ENCODE assay signal across 8 cellular contexts in the genomic region with DNA sequence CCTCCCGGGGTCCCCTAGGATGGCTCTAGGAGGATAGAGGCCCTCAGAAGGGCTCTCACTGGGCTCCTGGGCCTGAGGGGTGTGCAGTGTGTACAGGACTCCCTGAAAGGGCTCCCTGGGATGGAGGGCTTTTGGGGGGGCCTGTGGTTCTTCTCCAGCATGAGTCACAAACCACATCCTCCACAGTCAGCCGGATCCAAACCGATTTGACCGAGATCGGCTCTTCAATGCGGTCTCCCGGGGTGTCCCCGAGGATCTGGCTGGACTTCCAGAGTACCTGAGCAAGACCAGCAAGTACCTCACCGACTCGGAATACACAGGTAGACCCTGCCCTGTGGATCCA. TPM values are rescaled to one million over a fixed set of nuclear protein-coding genes. Genes with fewer than 3 reads are reported as not detected.
DNase-seq lines count a peak whose midpoint lies in the region; ATAC-seq and TF ChIP-seq lines count a peak whose summit lies in the region.

No MANE protein-coding gene starts in this region.

- 74 to 84% (median 82%) methylated on average over 8 to 10 of the region's 10 CpGs; no CpG with 5 or more reads in 1 of the 4 donors for WGBS in adrenal gland, 4 donors

- TF ChIP-seq POLR2A in NB4 (IDR thresholded peaks at IDR 0.05; ENCODE audit: extremely low read depth, insufficient read length) = no peak
- TF ChIP-seq POLR2A in adrenal gland (IDR thresholded peaks at IDR 0.05) = no peak

- no peaks in the 10 kb centered on the region for H3K27me3 ChIP-seq in adrenal gland
- H3K27me3 ChIP-seq in GM23338 (ENCODE audit: insufficient read depth) = no peaks in the 10 kb centered on the region

- peaks cover 4% of the 10 kb centered on the region for H3K36me3 Mint-ChIP-seq in natural killer cell treated with Interleukin-12 subunit alpha and Interleukin-12 subunit beta and Interleukin-15 and Interleukin-18, amount 100 ng/mL, for 72 hours
- H3K36me3 Mint-ChIP-seq in GM23338 (ENCODE audit: low read depth) = no peaks in the 10 kb centered on the region

- no peak overlapping the region for H3K4me2 ChIP-seq in GM23338

- peaks cover 37 to 41% of the 10 kb centered on the region in 2 donors for H3K4me1 Mint-ChIP-seq in natural killer cell treated with Interleukin-12 subunit alpha and Interleukin-12 subunit beta and Interleukin-15 and Interleukin-18, amount 100 ng/mL, for 72 hours (ENCODE audit: low read depth in 2 of 2)
- H3K4me1 Mint-ChIP-seq in GM23338 = peaks cover 18% of the 10 kb centered on the region; the same call in 2 of the 3 replicates

- no peaks in the 10 kb centered on the region for H3K79me2 ChIP-seq in GM23338 (replicated peaks; ENCODE audit: insufficient read depth)

- peak overlapping the region in 4 of 5 donors; percentile 72 to 88 (median 80) for H3K27ac ChIP-seq in adrenal gland
- H3K27ac ChIP-seq in GM23338 (ENCODE audit: low read depth) = no peak overlapping the region

- DNase-seq in Daoy (ENCODE audit: low read depth) (peak; percentile 93), NB4 (ENCODE audit: low read depth) (peak; percentile 93), adrenal gland (no peak), NCI-H1436 treated with DMSO at 0.1 percent for 48 hours (lab: John Stamatoyannopoulos, UW) (no peak), DMS 273 (lab: John Stamatoyannopoulos, UW; ENCODE audit: unreplicated experiment) (no peak), SHP77 treated with DMSO at 0.1 percent for 48 hours (lab: John Stamatoyannopoulos, UW) (no peak), GM23338 (ENCODE audit: low spot score) (no peak)
- peak; percentile 71 for DNase-seq in natural killer cell treated with Interleukin-12 subunit alpha and Interleukin-12 subunit beta and Interleukin-15 and Interleukin-18, amount 100 ng/mL, for 72 hours (ENCODE audit: low spot score)

- H3F3A ChIP-seq in GM23338 (replicated peaks; ENCODE audit: low read depth) = no peaks in the 10 kb centered on the region

- H2AFZ ChIP-seq in GM23338 = no peak overlapping the region

- no peaks in the 10 kb centered on the region for H3K27me3 Mint-ChIP-seq in natural killer cell treated with Interleukin-12 subunit alpha and Interleukin-12 subunit beta and Interleukin-15 and Interleukin-18, amount 100 ng/mL, for 72 hours
- H3K27me3 Mint-ChIP-seq in GM23338 (ENCODE audit: insufficient read depth, low read depth, poor library complexity) = peaks cover 4% of the 10 kb centered on the region

- no peak for TF ChIP-seq CTCF in NB4 (IDR thresholded peaks at IDR 0.05; ENCODE audit: low read depth, low read length)
- no peak for TF ChIP-seq CTCF in adrenal gland (IDR thresholded peaks at IDR 0.05)
- TF ChIP-seq CTCF in GM23338 (conservative IDR thresholded peaks at IDR 0.05; ENCODE audit: low read depth in 2 of 2) = no peak

- ATAC-seq in natural killer cell treated with Interleukin-12 subunit alpha and Interleukin-12 subunit beta and Interleukin-15 and Interleukin-18, amount 100 ng/mL, for 72 hours = peak; percentile 52 to 53
- no peak for ATAC-seq in GM23338

- peak overlapping the region; percentile 8 for H3K4me3 ChIP-seq in NB4 (ENCODE audit: low read depth, low read length)
- no peak overlapping the region for H3K4me3 ChIP-seq in adrenal gland
- H3K4me3 ChIP-seq in GM23338 = no peak overlapping the region

- H4K20me1 ChIP-seq in GM23338 (replicated peaks; ENCODE audit: insufficient read depth) = no peaks in the 10 kb centered on the region

- peak overlapping the region; percentile 99 for H3K4me3 Mint-ChIP-seq in natural killer cell treated with Interleukin-12 subunit alpha and Interleukin-12 subunit beta and Interleukin-15 and Interleukin-18, amount 100 ng/mL, for 72 hours
- H3K4me3 Mint-ChIP-seq in GM23338 = no peak overlapping the region

- peak overlapping the region; percentile 99 to 100 for H3K27ac Mint-ChIP-seq in natural killer cell treated with Interleukin-12 subunit alpha and Interleukin-12 subunit beta and Interleukin-15 and Interleukin-18, amount 100 ng/mL, for 72 hours
- H3K27ac Mint-ChIP-seq in GM23338 = no peak overlapping the region

- peaks cover 0 to 27% of the 10 kb centered on the region in 2 donors for H3K36me3 ChIP-seq in adrenal gland (replicated peaks in 1 of 2)
- no peaks in the 10 kb centered on the region for H3K36me3 ChIP-seq in GM23338 (ENCODE audit: insufficient read depth)

- H3K9me2 ChIP-seq in GM23338 (ENCODE audit: insufficient read depth) = no peaks in the 10 kb centered on the region

- no peaks in the 10 kb centered on the region for H3K9me3 ChIP-seq in adrenal gland (replicated peaks in 1 of 3)

- no peaks in the 10 kb centered on the region for H3K9me3 Mint-ChIP-seq in natural killer cell treated with Interleukin-12 subunit alpha and Interleukin-12 subunit beta and Interleukin-15 and Interleukin-18, amount 100 ng/mL, for 72 hours
- H3K9me3 Mint-ChIP-seq in GM23338 = no peaks in the 10 kb centered on the region

- H3K4me1 ChIP-seq in adrenal gland (replicated peaks in 1 of 2) (peaks cover 15 to 24% of the 10 kb centered on the region in 2 donors), GM23338 (ENCODE audit: insufficient read depth) (peaks cover 5% of the 10 kb centered on the region; the same call in 1 of the 2 replicates)

- intact Hi-C loops in adrenal gland (cut with DNase I) = no loop called here

TF ChIP-seq in GM23338, 12 proteins besides CTCF, POLR2A, EP300 and RAD21 (continues in another document):
- TF ChIP-seq POLR2AphosphoS5 (IDR thresholded peaks at IDR 0.05; ENCODE audit: low read depth) = no peak
- TF ChIP-seq, protein P1, sequence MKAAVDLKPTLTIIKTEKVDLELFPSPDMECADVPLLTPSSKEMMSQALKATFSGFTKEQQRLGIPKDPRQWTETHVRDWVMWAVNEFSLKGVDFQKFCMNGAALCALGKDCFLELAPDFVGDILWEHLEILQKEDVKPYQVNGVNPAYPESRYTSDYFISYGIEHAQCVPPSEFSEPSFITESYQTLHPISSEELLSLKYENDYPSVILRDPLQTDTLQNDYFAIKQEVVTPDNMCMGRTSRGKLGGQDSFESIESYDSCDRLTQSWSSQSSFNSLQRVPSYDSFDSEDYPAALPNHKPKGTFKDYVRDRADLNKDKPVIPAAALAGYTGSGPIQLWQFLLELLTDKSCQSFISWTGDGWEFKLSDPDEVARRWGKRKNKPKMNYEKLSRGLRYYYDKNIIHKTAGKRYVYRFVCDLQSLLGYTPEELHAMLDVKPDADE (IDR thresholded peaks at IDR 0.05) = no peak
- TF ChIP-seq ZNF331 (CRISPR knock-in tag; IDR thresholded peaks at IDR 0.05; ENCODE audit: low read depth) = no peak
- TF ChIP-seq JUNB (IDR thresholded peaks at IDR 0.05; ENCODE audit: unreplicated experiment) = no peak
- TF ChIP-seq NANOG (IDR thresholded peaks at IDR 0.05; ENCODE audit: borderline replicate concordance) = no peak
- TF ChIP-seq EZH2 (IDR thresholded peaks at IDR 0.05; ENCODE audit: low read depth, unreplicated experiment) = no peak

RNA-seq across cellular contexts. Expression of gene TRPV2, which starts 4.5 kb away (rescaled TPM):
- total RNA-seq in Daoy (2014; rRNA removed; shearing (Covaris generic)) = 0.06 and 2.3 TPM in 2 replicates
- 100 to 1,000 TPM in 1 of 8 donors, 10 to 100 TPM in 7; 34.1 to 110 (median 47.3) TPM for total RNA-seq in adrenal gland
- polyA plus RNA-seq in adrenal gland = 10 to 100 TPM; 23.3 to 67.3 (median 61.7) TPM
- 100 to 1,000 TPM in 1 of 2 donors, 10 to 100 TPM in 1; 83.8 to 125 TPM for total RNA-seq in natural killer cell treated with Interleukin-12 subunit alpha and Interleukin-12 subunit beta and Interleukin-15 and Interleukin-18, amount 100 ng/mL, for 72 hours
- total RNA-seq in GM23338 (2014; rRNA removed; shearing (Covaris generic)) = 1.6 and 3.2 TPM in 2 replicates
- 1.7 and 3.7 TPM in 2 replicates for polyA plus RNA-seq in GM23338 (2016; fragmentation: Nextera tagmentation; extraction: Ambion mirVana)

RNA-seq across cellular contexts. Expression of gene UBB, which starts 39.0 kb away (rescaled TPM):
- total RNA-seq in Daoy (2014; rRNA removed; shearing (Covaris generic)) = 1,877 and 2,346 TPM in 2 replicates
- 1,000 to 10,000 TPM; 1,297 to 2,928 (median 2,139) TPM for total RNA-seq in adrenal gland
- 1,000 to 10,000 TPM in 2 of 3 donors, 100 to 1,000 TPM in 1; 588 to 2,867 (median 1,416) TPM for polyA plus RNA-seq in adrenal gland
- total RNA-seq in natural killer cell treated with Interleukin-12 subunit alpha and Interleukin-12 subunit beta and Interleukin-15 and Interleukin-18, amount 100 ng/mL, for 72 hours = 1,000 to 10,000 TPM; 1,085 to 1,889 TPM
- 812 and 871 TPM in 2 replicates for total RNA-seq in GM23338 (2014; rRNA removed; shearing (Covaris generic))
- 1,581 and 1,692 TPM in 2 replicates for polyA plus RNA-seq in GM23338 (2016; fragmentation: Nextera tagmentation; extraction: Ambion mirVana)

Comparison
In these comparisons a context has a peak if more than half of its experiments do, and no peak if none do; other contexts are left out.
1. DNase-seq: peak in Daoy (single experiment), NB4 (single experiment) and natural killer cell treated with Interleukin-12 subunit alpha and Interleukin-12 subunit beta and Interleukin-15 and Interleukin-18, amount 100 ng/mL, for 72 hours (single experiment); none in adrenal gland (0 of 7), NCI-H1436 treated with DMSO at 0.1 percent for 48 hours (single experiment), DMS 273 (single experiment), SHP77 treated with DMSO at 0.1 percent for 48 hours (single experiment) and GM23338 (single experiment).